8 cellular contexts compared by ENCODE assay signal in genomic region chr19:17932485-17933338, GRCh38. TPM values are rescaled to one million over a fixed set of nuclear protein-coding genes. Genes with fewer than 3 reads are reported as not detected.
DNase-seq lines count a peak whose midpoint lies in the region; ATAC-seq and TF ChIP-seq lines count a peak whose summit lies in the region.

A gene with protein sequence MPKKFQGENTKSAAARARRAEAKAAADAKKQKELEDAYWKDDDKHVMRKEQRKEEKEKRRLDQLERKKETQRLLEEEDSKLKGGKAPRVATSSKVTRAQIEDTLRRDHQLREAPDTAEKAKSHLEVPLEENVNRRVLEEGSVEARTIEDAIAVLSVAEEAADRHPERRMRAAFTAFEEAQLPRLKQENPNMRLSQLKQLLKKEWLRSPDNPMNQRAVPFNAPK (plus strand): TSS chr19:17933015. CDS start chr19:17936421, 3,406 bp downstream.

- TF ChIP-seq POLR2A in IMR-90 (IDR thresholded peaks at IDR 0.05; ENCODE audit: low read depth, low read length) (peak; percentile 35; the same call in 1 of the 2 replicates), erythroblast (IDR thresholded peaks at IDR 0.05; ENCODE audit: low read length) (peak; percentile 84)

- H3K4me2 ChIP-seq in IMR-90 (ENCODE audit: low read depth, low read length), result peak within 1 kb of the TSS; percentile 89

- peaks cover 4% of the 10 kb centered on the region; the same call in 1 of the 2 replicates for H3K36me3 ChIP-seq in IMR-90 (ENCODE audit: control insufficient read depth, insufficient read depth, low read length)
- peaks cover 7% of the 10 kb centered on the region for H3K36me3 ChIP-seq in muscle layer of colon (ENCODE audit: insufficient read depth, low read length)

- peak within 1 kb of the TSS; percentile 92 for H3K14ac ChIP-seq in IMR-90 (replicated peaks; ENCODE audit: low read depth, low read length)

- TF ChIP-seq CTCF in IMR-90 (conservative IDR thresholded peaks at IDR 0.05; ENCODE audit: low read depth, low read length), result peak; percentile 99

- H3K4me1 ChIP-seq in IMR-90 (ENCODE audit: control insufficient read depth, insufficient read depth, low read length) (peaks cover 3% of the 10 kb centered on the region; the same call in 1 of the 2 replicates), muscle layer of colon (ENCODE audit: insufficient read depth, low read length) (peaks cover 9% of the 10 kb centered on the region)

- peak within 1 kb of the TSS; percentile 98 for H3K4ac ChIP-seq in IMR-90 (ENCODE audit: low read depth, low read length)

- dilution Hi-C loops in IMR-90 (cut with HindIII; ENCODE audit: low sequenced_read_pairs, unreplicated experiment), result no loop called here

- peak within 1 kb of the TSS; percentile 99 for H2BK120ac ChIP-seq in IMR-90 (ENCODE audit: low read depth, low read length)

- H2AFZ ChIP-seq in IMR-90 (replicated peaks; ENCODE audit: low read length, poor library complexity), result peak within 1 kb of the TSS; percentile 100

- peak within 1 kb of the TSS; percentile 87 for H3K27ac ChIP-seq in IMR-90 (ENCODE audit: insufficient read depth, low read length)
- peak within 1 kb of the TSS; percentile 87 for H3K27ac ChIP-seq in muscle layer of colon (ENCODE audit: low read depth, low read length)

- in situ Hi-C loops in IMR-90 (cut with MboI; ENCODE audit: low sequenced_read_pairs), result loop anchor here (25.0 kb wide), 1 partner anchor 130 kb away; no protein-coding TSS in a partner anchor

- H2AK9ac ChIP-seq in IMR-90 (replicated peaks; ENCODE audit: low read depth, low read length, poor library complexity), result peak within 1 kb of the TSS; percentile 96

- H3K27me3 ChIP-seq in IMR-90 (ENCODE audit: control insufficient read depth, insufficient read depth, low read length), result peaks cover 2% of the 10 kb centered on the region; the same call in 1 of the 2 replicates
- H3K27me3 ChIP-seq in muscle layer of colon (ENCODE audit: control insufficient read depth in 1 of 2, insufficient read depth in 2 of 2, low read length in 2 of 2), result no peaks in the 10 kb centered on the region

- H3K56ac ChIP-seq in IMR-90 (ENCODE audit: extremely low read depth, insufficient read depth, low read length), result peak within 1 kb of the TSS; percentile 94

- peaks cover 7% of the 10 kb centered on the region; the same call in 1 of the 2 replicates for H4K20me1 ChIP-seq in IMR-90 (ENCODE audit: insufficient read depth, low read length)

- H3K23ac ChIP-seq in IMR-90 (ENCODE audit: low read depth, low read length), result peak within 1 kb of the TSS; percentile 94; the same call in 1 of the 2 replicates

- peak within 1 kb of the TSS; percentile 60 for H2AK5ac ChIP-seq in IMR-90 (ENCODE audit: low read depth, low read length)

- peak within 1 kb of the TSS; percentile 84 to 100 for H4K8ac ChIP-seq in IMR-90 (ENCODE audit: low read depth in 2 of 2, low read length in 2 of 2)

- POLR2A ChIA-PET in IMR-90 (lab: Charles Lee; ENCODE audit: unreplicated experiment), result interaction anchor here (1.4 kb wide), 1 partner anchor 73 kb away, joined by 12 read pairs; the partner anchor contains the start of gene RPL18A

- H3K79me1 ChIP-seq in IMR-90 (ENCODE audit: low read depth in 1 of 2, low read length in 2 of 2), result peaks cover 0 to 25% of the 10 kb centered on the region in 2 experiments; a peak in 3 of 4 replicates

- peak; percentile 94 for TF ChIP-seq RAD21 in IMR-90 (IDR thresholded peaks at IDR 0.05; ENCODE audit: low read length)

- intact Hi-C loops in IMR-90 (cut with micrococcal nuclease), result loop anchor here (1.0 kb wide), 2 partner anchors 62 to 73 kb away; partner anchors contain the start of gene RPL18A

- peak within 1 kb of the TSS; percentile 87 for H4K5ac ChIP-seq in IMR-90 (ENCODE audit: low read depth, low read length)

- CTCF ChIA-PET in IMR-90 (lab: Yijun Ruan, JAX), result interaction anchor here (0.6 to 3.0 kb wide), 8 partner anchors 21 to 205 kb away, joined by 3 to 33 read pairs (median 4); partner anchors contain the start of genes ARRDC2, RPL18A and SLC5A5

- H3K4me3 ChIP-seq in IMR-90 (ENCODE audit: insufficient read depth, low read depth, low read length), result peak within 1 kb of the TSS; percentile 70
- H3K4me3 ChIP-seq in muscle layer of colon (ENCODE audit: low read depth in 1 of 2, low read length in 2 of 2), result peak within 1 kb of the TSS; percentile 54 to 98

- H3K9ac ChIP-seq in IMR-90 (ENCODE audit: low read depth, low read length), result peak within 1 kb of the TSS; percentile 87
- peak within 1 kb of the TSS; percentile 77 for H3K9ac ChIP-seq in muscle layer of colon (ENCODE audit: low read length)

- peak within 1 kb of the TSS; percentile 87 for H3K18ac ChIP-seq in IMR-90 (ENCODE audit: low read depth, low read length)

- H2BK15ac ChIP-seq in IMR-90 (ENCODE audit: low read depth, low read length), result peak within 1 kb of the TSS; percentile 96; the same call in 1 of the 3 replicates

- no TSS peak for BruUV-seq in IMR-90 (replicated peaks; lab: Mats Ljungman, UMichigan)

- peak; percentile 78 for ATAC-seq in GM21528 (IDR thresholded peaks at IDR 0.05; ENCODE audit: low FRiP score, unreplicated experiment)
- peak; percentile 99 for ATAC-seq in IMR-90 (ENCODE audit: low read depth)

- H2BK5ac ChIP-seq in IMR-90 (ENCODE audit: low read depth, low read length, poor library complexity, severe bottlenecking), result peak within 1 kb of the TSS; percentile 96

- H3K9me3 ChIP-seq in IMR-90 (ENCODE audit: control insufficient read depth, insufficient read depth, low read length) (no peaks in the 10 kb centered on the region), muscle layer of colon (ENCODE audit: low read length) (no peaks in the 10 kb centered on the region)

- peak within 1 kb of the TSS; percentile 99 for H2BK20ac ChIP-seq in IMR-90 (ENCODE audit: low read depth, low read length)

- H4K91ac ChIP-seq in IMR-90 (ENCODE audit: insufficient read depth, low read depth, low read length), result peak within 1 kb of the TSS; percentile 99

- H3K9me1 ChIP-seq in IMR-90 (ENCODE audit: insufficient read depth, low read length), result peaks cover 3% of the 10 kb centered on the region

- DNase-seq in DMS53 treated with DMSO at 0.1 percent for 48 hours (lab: John Stamatoyannopoulos, UW; ENCODE audit: unreplicated experiment), result peak; percentile 85
- peak; percentile 89 for DNase-seq in IMR-90
- peak; percentile 96 for DNase-seq in OCI-M1 (lab: John Stamatoyannopoulos, UW)
- DNase-seq in activated T-cell treated with anti-CD3 and anti-CD28 coated beads for 48 hours (ENCODE audit: low read depth), result peak; percentile 89
- peak; percentile 95 to 97 for DNase-seq in erythroblast (lab: John Stamatoyannopoulos, UW)
- peak; percentile 78 to 81 for DNase-seq in stimulated activated CD8-positive, alpha-beta memory T cell treated with anti-CD3 and anti-CD28 coated beads, Interleukin-7, amount 100 ng/mL, for 1 hour (ENCODE audit: low read depth in 2 of 2)

- no CpG with 5 or more reads among the region's 64 CpGs for WGBS in IMR-90 (ENCODE audit: extremely low coverage in 2 of 2, insufficient read length in 1 of 2), 2 experiments

TF ChIP-seq in IMR-90, 13 proteins besides CTCF, POLR2A, EP300 and RAD21:
- TF ChIP-seq MAFK (IDR thresholded peaks at IDR 0.05; ENCODE audit: low read depth, low read length) (no peak), NFE2L2 (IDR thresholded peaks at IDR 0.05; ENCODE audit: low read depth, low read length) (no peak), SMC3 (IDR thresholded peaks at IDR 0.05; ENCODE audit: low read depth, low read length) (peak; percentile 93), MXI1 (IDR thresholded peaks at IDR 0.05; ENCODE audit: borderline replicate concordance, low read depth, low read length) (peak; percentile 89), MAZ (IDR thresholded peaks at IDR 0.05; ENCODE audit: borderline replicate concordance, low read depth, low read length) (peak; percentile 82; the same call in 1 of the 2 replicates), RCOR1 (IDR thresholded peaks at IDR 0.05; ENCODE audit: insufficient replicate concordance, low read length) (peak; percentile 69)
- TF ChIP-seq, protein P1, sequence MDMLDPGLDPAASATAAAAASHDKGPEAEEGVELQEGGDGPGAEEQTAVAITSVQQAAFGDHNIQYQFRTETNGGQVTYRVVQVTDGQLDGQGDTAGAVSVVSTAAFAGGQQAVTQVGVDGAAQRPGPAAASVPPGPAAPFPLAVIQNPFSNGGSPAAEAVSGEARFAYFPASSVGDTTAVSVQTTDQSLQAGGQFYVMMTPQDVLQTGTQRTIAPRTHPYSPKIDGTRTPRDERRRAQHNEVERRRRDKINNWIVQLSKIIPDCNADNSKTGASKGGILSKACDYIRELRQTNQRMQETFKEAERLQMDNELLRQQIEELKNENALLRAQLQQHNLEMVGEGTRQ (IDR thresholded peaks at IDR 0.05; ENCODE audit: low read depth, low read length), result peak; percentile 94

RNA-seq across cellular contexts. Expression of the gene that starts here (rescaled TPM):
- 29.4 and 30.1 TPM in 2 replicates for total RNA-seq in IMR-90 (2012; rRNA removed)
- polyA plus RNA-seq in IMR-90 (2012; rRNA removed), result 112 and 148 TPM in 2 replicates
- polyA plus RNA-seq in IMR-90 (2012; cell fraction: cytosol; rRNA removed), result 180 and 202 TPM in 2 replicates
- 123 and 144 TPM in 2 replicates for polyA plus RNA-seq in IMR-90 (2012; cell fraction: nucleus; rRNA removed; ENCODE audit: low replicate concordance)

Comparison
In these comparisons a context has a peak if more than half of its experiments do, and no peak if none do; other contexts are left out.
1. Peak in every context shown above with its lines: DNase-seq, ATAC-seq, H3K4me3 ChIP-seq and H3K27ac ChIP-seq.